26 cellular contexts compared by ENCODE assay signal in the genomic region with DNA sequence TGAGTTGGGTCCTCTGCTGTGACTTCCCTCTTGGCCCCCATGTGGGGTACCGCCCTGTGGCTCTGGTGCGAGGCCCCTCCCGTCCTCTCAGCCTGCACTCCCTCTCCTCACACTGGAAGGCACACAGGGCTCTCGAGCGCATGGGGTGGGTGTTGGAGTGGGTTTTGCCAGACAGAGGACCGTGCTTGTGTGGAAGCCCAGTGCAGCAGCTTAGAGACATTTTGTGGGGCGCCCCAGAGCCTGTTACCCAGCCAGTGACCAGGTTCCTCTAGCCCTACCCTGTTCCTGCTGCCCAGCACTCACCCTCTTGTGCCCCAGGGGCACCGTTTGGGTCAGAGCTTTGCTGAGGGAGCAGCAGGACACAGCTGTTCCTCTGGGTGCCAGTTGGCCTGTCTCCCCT.
"Had no signal": no experiment of that assay in that cellular context is flagged by ENCODE, and none has a peak within 500 bp of the region (broad histone marks: within the 10 kb centered on the region; RNA-seq: fewer than 3 reads in every experiment).

No MANE protein-coding gene starts in this region.

- H3K9me3 ChIP-seq: body of pancreas had no signal

- H3K27me3 ChIP-seq: body of pancreas had no signal

- ATAC-seq: activated CD4-positive, CD25-positive, alpha-beta regulatory T cell treated with anti-CD3 and anti-CD28 coated beads, Interleukin-2, amount 50 U/mL, for 24 hours; activated CD8-positive, alpha-beta T cell treated with anti-CD3 and anti-CD28 coated beads for 36 hours; activated T-cell treated with anti-CD3 and anti-CD28 coated beads, Interleukin-2, amount 50 U/mL, for 4 hours; activated T-helper 17 cell treated with anti-CD3 and anti-CD28 coated beads, Interleukin-2, amount 50 U/mL, for 72 hours; body of pancreas; esophagus mucosa; T-helper 17 cell had no signal

- DNase-seq: activated B cell treated with CpG ODN at 0.5 μM for 24 hours; activated CD4-positive, alpha-beta T cell treated with anti-CD3 and anti-CD28 coated beads for 48 hours; activated CD4-positive, alpha-beta T cell treated with anti-CD3 and anti-CD28 coated beads, Interleukin-2, amount 50 U/mL, for 1 hour; activated CD4-positive, alpha-beta T cell treated with anti-CD3 and anti-CD28 coated beads, Interleukin-2, amount 50 U/mL, for 48 hours; activated CD8-positive, alpha-beta memory T cell treated with anti-CD3 and anti-CD28 coated beads for 24 hours; activated CD8-positive, alpha-beta T cell treated with anti-CD3 and anti-CD28 coated beads for 36 hours; activated effector memory CD4-positive, alpha-beta T cell treated with Interleukin-2 at 50 U/mL for 16 hours; activated gamma-delta T cell treated with Interleukin-2 at 50 U/mL for 16 hours; activated naive CD4-positive, alpha-beta T cell treated with anti-CD3 and anti-CD28 coated beads, Interleukin-2, amount 50 U/mL, for 16 hours; activated naive CD4-positive, alpha-beta T cell treated with Interleukin-2 at 50 U/mL for 16 hours; activated T-cell treated with anti-CD3 and anti-CD28 coated beads, Interleukin-2, amount 50 U/mL, for 4 hours; amniotic stem cell; anterior cingulate cortex; body of pancreas; caudate nucleus; cortex of kidney; dermis blood vessel endothelial cell; effector CD8-positive, alpha-beta T cell; foreskin fibroblast; T-helper 1 cell; T-helper 17 cell; T1000; WERI-Rb-1 had no signal

- H3K27ac ChIP-seq: body of pancreas had no signal

- H3K4me3 ChIP-seq: body of pancreas had no signal
